Comparison of ENCODE assay signal across 8 cellular contexts in genomic region chr2:119759451-119760236, GRCh38. TPM values are rescaled to one million over a fixed set of nuclear protein-coding genes. Genes with fewer than 3 reads are reported as not detected.
DNase-seq lines count a peak whose midpoint lies in the region; ATAC-seq lines count a peak whose summit lies in the region.

A gene with protein sequence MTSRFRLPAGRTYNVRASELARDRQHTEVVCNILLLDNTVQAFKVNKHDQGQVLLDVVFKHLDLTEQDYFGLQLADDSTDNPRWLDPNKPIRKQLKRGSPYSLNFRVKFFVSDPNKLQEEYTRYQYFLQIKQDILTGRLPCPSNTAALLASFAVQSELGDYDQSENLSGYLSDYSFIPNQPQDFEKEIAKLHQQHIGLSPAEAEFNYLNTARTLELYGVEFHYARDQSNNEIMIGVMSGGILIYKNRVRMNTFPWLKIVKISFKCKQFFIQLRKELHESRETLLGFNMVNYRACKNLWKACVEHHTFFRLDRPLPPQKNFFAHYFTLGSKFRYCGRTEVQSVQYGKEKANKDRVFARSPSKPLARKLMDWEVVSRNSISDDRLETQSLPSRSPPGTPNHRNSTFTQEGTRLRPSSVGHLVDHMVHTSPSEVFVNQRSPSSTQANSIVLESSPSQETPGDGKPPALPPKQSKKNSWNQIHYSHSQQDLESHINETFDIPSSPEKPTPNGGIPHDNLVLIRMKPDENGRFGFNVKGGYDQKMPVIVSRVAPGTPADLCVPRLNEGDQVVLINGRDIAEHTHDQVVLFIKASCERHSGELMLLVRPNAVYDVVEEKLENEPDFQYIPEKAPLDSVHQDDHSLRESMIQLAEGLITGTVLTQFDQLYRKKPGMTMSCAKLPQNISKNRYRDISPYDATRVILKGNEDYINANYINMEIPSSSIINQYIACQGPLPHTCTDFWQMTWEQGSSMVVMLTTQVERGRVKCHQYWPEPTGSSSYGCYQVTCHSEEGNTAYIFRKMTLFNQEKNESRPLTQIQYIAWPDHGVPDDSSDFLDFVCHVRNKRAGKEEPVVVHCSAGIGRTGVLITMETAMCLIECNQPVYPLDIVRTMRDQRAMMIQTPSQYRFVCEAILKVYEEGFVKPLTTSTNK (plus strand): TSS chr2:119759922. CDS start chr2:119809854, 49,932 bp downstream.

- H3K27ac Mint-ChIP-seq in IgD-negative memory B cell: peak within 1 kb of the TSS; percentile 65 to 96 (median 89)

- peak within 1 kb of the TSS; percentile 85 to 98 (median 96) for H3K4me3 Mint-ChIP-seq in IgD-negative memory B cell

- no peaks in the 10 kb centered on the region for H3K9me3 Mint-ChIP-seq in IgD-negative memory B cell

- peaks cover 18 to 31% (median 26%) of the 10 kb centered on the region in 3 donors for H3K4me1 Mint-ChIP-seq in IgD-negative memory B cell

- DNase-seq in DMS 273 treated with DMSO at 0.1 percent for 48 hours (lab: John Stamatoyannopoulos, UW) (peak; percentile 99), OCI-M2 (lab: John Stamatoyannopoulos, UW; ENCODE audit: unreplicated experiment) (peak; percentile 70), activated T-cell treated with anti-CD3 and anti-CD28 coated beads for 4 hours (peak; percentile 88), epidermal melanocyte (ENCODE audit: insufficient read length, low spot score) (peak; percentile 90), middle frontal gyrus (ENCODE audit: extremely low spot score, low spot score) (peak; percentile 96)
- DNase-seq in stimulated activated CD8-positive, alpha-beta memory T cell treated with anti-CD3 and anti-CD28 coated beads, Interleukin-2, amount 100 ng/mL, for 48 hours (ENCODE audit: low read depth in 2 of 2): peak; percentile 89 to 91

- no peaks in the 10 kb centered on the region for H3K36me3 Mint-ChIP-seq in IgD-negative memory B cell

- H3K27me3 Mint-ChIP-seq in IgD-negative memory B cell: no peaks in the 10 kb centered on the region

- ATAC-seq in GM21529 (IDR thresholded peaks at IDR 0.05; ENCODE audit: unreplicated experiment): peak; percentile 94

RNA-seq across cellular contexts. Expression of the gene that starts here (rescaled TPM):
- 21.4 TPM for polyA plus RNA-seq in IgD-negative memory B cell

Comparison
In these comparisons a context has a peak if more than half of its experiments do, and no peak if none do; other contexts are left out.
1. Peak in every context shown above with its lines: DNase-seq and ATAC-seq.